Comparison of ENCODE assay signal across 1 cellular context in genomic region chr16:2489581-2489980, GRCh38.
TF ChIP-seq lines count a peak whose summit lies in the region.

No MANE protein-coding gene starts in this region.

TF ChIP-seq in IMR-90, 13 proteins besides CTCF, POLR2A, EP300 and RAD21:
- TF ChIP-seq USF2 (IDR thresholded peaks at IDR 0.05; ENCODE audit: low read depth, low read length) (no peak), RCOR1 (IDR thresholded peaks at IDR 0.05; ENCODE audit: insufficient replicate concordance, low read length) (no peak), MAFK (IDR thresholded peaks at IDR 0.05; ENCODE audit: low read depth, low read length) (no peak), MAZ (IDR thresholded peaks at IDR 0.05; ENCODE audit: borderline replicate concordance, low read depth, low read length) (no peak), BHLHE40 (IDR thresholded peaks at IDR 0.05; ENCODE audit: low read depth, low read length) (no peak), SMC3 (IDR thresholded peaks at IDR 0.05; ENCODE audit: low read depth, low read length) (no peak), FOS (IDR thresholded peaks at IDR 0.05; ENCODE audit: low read depth, low read length) (no peak), ELK1 (IDR thresholded peaks at IDR 0.05; ENCODE audit: borderline replicate concordance, low read depth, low read length) (no peak), CEBPB (IDR thresholded peaks at IDR 0.05; ENCODE audit: low read depth, low read length) (no peak)
TF ChIP-seq in IMR-90: peak in this region for 0.
